1 cellular context compared by ENCODE assay signal in genomic region chr18:63367241-63367953, GRCh38.
TF ChIP-seq lines count a peak whose summit lies in the region.

No MANE protein-coding gene starts in this region.

TF ChIP-seq in HEK293, 187 proteins besides CTCF, POLR2A, EP300 and RAD21 (continued from another document and continues in another):
- TF ChIP-seq PRDM2 (tag by site-specific recombination; IDR thresholded peaks at IDR 0.05; ENCODE audit: borderline replicate concordance) (no peak), ZNF580 (tag by site-specific recombination; IDR thresholded peaks at IDR 0.05) (peak; percentile 85), ZNF707 (tag by site-specific recombination; IDR thresholded peaks at IDR 0.05) (no peak), ZBTB6 (tag by site-specific recombination; IDR thresholded peaks at IDR 0.05) (peak; percentile 80), ZNF10 (tag by site-specific recombination; IDR thresholded peaks at IDR 0.05) (no peak), ZBTB11 (tag by site-specific recombination; conservative IDR thresholded peaks at IDR 0.05; ENCODE audit: low read depth) (peak; percentile 64), ZBTB26 (tag by site-specific recombination; optimal IDR thresholded peaks at IDR 0.05) (peak; percentile 88), ZNF513 (tag by site-specific recombination; IDR thresholded peaks at IDR 0.05) (peak; percentile 55; the same call in 1 of the 2 replicates), ZNF16 (tag by site-specific recombination; IDR thresholded peaks at IDR 0.05; ENCODE audit: low read depth) (no peak), HOXA7 (CRISPR knock-in tag; IDR thresholded peaks at IDR 0.05; ENCODE audit: borderline replicate concordance) (no peak), MEIS1 (CRISPR knock-in tag; IDR thresholded peaks at IDR 0.05; ENCODE audit: borderline replicate concordance) (no peak), ZNF621 (tag by site-specific recombination; IDR thresholded peaks at IDR 0.05) (no peak), ZNF391 (tag by site-specific recombination; IDR thresholded peaks at IDR 0.05; ENCODE audit: borderline replicate concordance, low read depth) (peak; percentile 71; the same call in 1 of the 2 replicates), ZNF133 (tag by site-specific recombination; IDR thresholded peaks at IDR 0.05) (no peak), IKZF3 (tag by site-specific recombination; IDR thresholded peaks at IDR 0.05) (peak; percentile 95), ZNF654 (tag by site-specific recombination; IDR thresholded peaks at IDR 0.05; ENCODE audit: low read depth) (no peak), BCL11B (tag by site-specific recombination; IDR thresholded peaks at IDR 0.05; ENCODE audit: low read depth) (peak; percentile 53; the same call in 1 of the 2 replicates), SP3 (tag by site-specific recombination; IDR thresholded peaks at IDR 0.05) (peak; percentile 98), ZNF629 (tag by site-specific recombination; IDR thresholded peaks at IDR 0.05) (peak; percentile 81), ZNF529 (tag by site-specific recombination; IDR thresholded peaks at IDR 0.05; ENCODE audit: insufficient replicate concordance) (no peak), MYNN (tag by site-specific recombination; IDR thresholded peaks at IDR 0.05; ENCODE audit: borderline replicate concordance) (no peak), ZNF777 (tag by site-specific recombination; IDR thresholded peaks at IDR 0.05; ENCODE audit: borderline replicate concordance) (no peak), ZNF23 (tag by site-specific recombination; IDR thresholded peaks at IDR 0.05; ENCODE audit: borderline replicate concordance) (no peak), ZNF404 (tag by site-specific recombination; IDR thresholded peaks at IDR 0.05) (no peak), ZNF24 (tag by site-specific recombination; IDR thresholded peaks at IDR 0.05) (no peak; the same call in 1 of the 2 replicates), ATF2 (tag by site-specific recombination; IDR thresholded peaks at IDR 0.05; ENCODE audit: low read depth) (no peak), KLF9 (tag by site-specific recombination; IDR thresholded peaks at IDR 0.05; ENCODE audit: low read depth) (peak; percentile 97), ZNF324 (tag by site-specific recombination; IDR thresholded peaks at IDR 0.05) (peak; percentile 85), ZBTB49 (tag by site-specific recombination; IDR thresholded peaks at IDR 0.05; ENCODE audit: low read depth) (no peak), ZNF473 (tag by site-specific recombination; IDR thresholded peaks at IDR 0.05) (no peak), ZNF184 (tag by site-specific recombination; IDR thresholded peaks at IDR 0.05) (peak; percentile 73; the same call in 1 of the 2 replicates), KLF7 (tag by site-specific recombination; IDR thresholded peaks at IDR 0.05; ENCODE audit: borderline replicate concordance) (peak; percentile 92), ZNF561 (tag by site-specific recombination; IDR thresholded peaks at IDR 0.05; ENCODE audit: borderline replicate concordance) (peak; percentile 81), ZNF2 (tag by site-specific recombination; IDR thresholded peaks at IDR 0.05) (0 out of 2 replicates have a peak, but pooled peaks have one; percentile 36), PATZ1 (tag by site-specific recombination; IDR thresholded peaks at IDR 0.05) (peak; percentile 74), ZNF146 (tag by site-specific recombination; IDR thresholded peaks at IDR 0.05) (no peak), KLF16 (tag by site-specific recombination; IDR thresholded peaks at IDR 0.05) (peak; percentile 97), ZNF426 (tag by site-specific recombination; IDR thresholded peaks at IDR 0.05) (no peak; the same call in 1 of the 2 replicates)
